8 cellular contexts compared by ENCODE assay signal in genomic region chr3:122515020-122515468, GRCh38. TPM values are rescaled to one million over a fixed set of nuclear protein-coding genes. Genes with fewer than 3 reads are reported as not detected.
DNase-seq lines count a peak whose midpoint lies in the region; TF ChIP-seq lines count a peak whose summit lies in the region.

No MANE protein-coding gene starts in this region.

- H3K27ac ChIP-seq in iPS-18a (ENCODE audit: low read length) (no peak overlapping the region), stomach (peak overlapping the region; percentile 93 to 99 (median 99))

- no peaks in the 10 kb centered on the region for H3K36me3 ChIP-seq in iPS-18a (ENCODE audit: control insufficient read depth, low read depth, low read length)
- no peaks in the 10 kb centered on the region for H3K36me3 ChIP-seq in stomach

- no peak for TF ChIP-seq EP300 in stomach (IDR thresholded peaks at IDR 0.05)

- no peaks in the 10 kb centered on the region for H3K9me3 Mint-ChIP-seq in activated T-helper 1 cell treated with anti-CD3 and anti-CD28 coated beads, Interleukin-12 subunit alpha, Interleukin-12 subunit beta, Interleukin-2, Interleukin-4 antibody, amounts not matched to agents 30 ng/mL and 10 ng/mL and 1 ng/mL, durations not matched to agents 14 hours and 24 hours and 36 hours

- peaks cover 41% of the 10 kb centered on the region for H3K4me1 Mint-ChIP-seq in activated T-helper 1 cell treated with anti-CD3 and anti-CD28 coated beads, Interleukin-12 subunit alpha, Interleukin-12 subunit beta, Interleukin-2, Interleukin-4 antibody, amounts not matched to agents 30 ng/mL and 10 ng/mL and 1 ng/mL, durations not matched to agents 14 hours and 24 hours and 36 hours (ENCODE audit: low read depth)

- H3K27me3 ChIP-seq in iPS-18a (ENCODE audit: control insufficient read depth, insufficient read depth, low read length) (no peaks in the 10 kb centered on the region), stomach (no peaks in the 10 kb centered on the region)

- H3K4me3 Mint-ChIP-seq in activated T-helper 1 cell treated with anti-CD3 and anti-CD28 coated beads, Interleukin-12 subunit alpha, Interleukin-12 subunit beta, Interleukin-2, Interleukin-4 antibody, amounts not matched to agents 30 ng/mL and 10 ng/mL and 1 ng/mL, durations not matched to agents 14 hours and 24 hours and 36 hours, result peak overlapping the region; percentile 90

- TF ChIP-seq CTCF in stomach (IDR thresholded peaks at IDR 0.05), result no peak

- H3K36me3 Mint-ChIP-seq in activated T-helper 1 cell treated with anti-CD3 and anti-CD28 coated beads, Interleukin-12 subunit alpha, Interleukin-12 subunit beta, Interleukin-2, Interleukin-4 antibody, amounts not matched to agents 30 ng/mL and 10 ng/mL and 1 ng/mL, durations not matched to agents 14 hours and 24 hours and 36 hours (ENCODE audit: low read depth), result peaks cover 8% of the 10 kb centered on the region

- WGBS in stomach, 5 donors, result 32 to 39% (median 34%) methylated on average over 19 of the region's 19 CpGs

- peak overlapping the region; percentile 73 for H3K4me3 ChIP-seq in iPS-18a (ENCODE audit: low read length)
- H3K4me3 ChIP-seq in stomach, result peak overlapping the region; percentile 58 to 92 (median 82)

- H3K9me3 ChIP-seq in iPS-18a (ENCODE audit: control insufficient read depth, low read depth, low read length) (no peaks in the 10 kb centered on the region), stomach (no peaks in the 10 kb centered on the region)

- peak overlapping the region; percentile 85 for H3K27ac Mint-ChIP-seq in activated T-helper 1 cell treated with anti-CD3 and anti-CD28 coated beads, Interleukin-12 subunit alpha, Interleukin-12 subunit beta, Interleukin-2, Interleukin-4 antibody, amounts not matched to agents 30 ng/mL and 10 ng/mL and 1 ng/mL, durations not matched to agents 14 hours and 24 hours and 36 hours

- peak overlapping the region; percentile 89 for H3K9ac ChIP-seq in iPS-18a (ENCODE audit: low read length)

- H3K4me1 ChIP-seq in iPS-18a (ENCODE audit: control insufficient read depth, low read depth, low read length) (peaks cover 15% of the 10 kb centered on the region), stomach (peaks cover 19 to 44% (median 38%) of the 10 kb centered on the region in 4 donors)

- DNase-seq in NCI-H2107 treated with DMSO at 0.1 percent for 48 hours (lab: John Stamatoyannopoulos, UW; ENCODE audit: unreplicated experiment) (peak; percentile 49), NCI-H2107 (lab: John Stamatoyannopoulos, UW) (no peak), stomach (no peak), NCI-H1048 (lab: John Stamatoyannopoulos, UW) (no peak), HPDE6-E6E7 (ENCODE audit: extremely low spot score) (no peak)
- no peak for DNase-seq in activated T-helper 1 cell treated with anti-CD3 and anti-CD28 coated beads, Interleukin-12 subunit alpha, Interleukin-12 subunit beta, Interleukin-2, Interleukin-4 antibody, amounts not matched to agents 30 ng/mL and 10 ng/mL and 1 ng/mL, durations not matched to agents 14 hours and 24 hours and 36 hours (ENCODE audit: low spot score)
- DNase-seq in activated CD8-positive, alpha-beta memory T cell treated with anti-CD3 and anti-CD28 coated beads for 24 hours, result no peak

- intact Hi-C loops in activated T-helper 1 cell treated with anti-CD3 and anti-CD28 coated beads, Interleukin-12 subunit alpha, Interleukin-12 subunit beta, Interleukin-2, Interleukin-4 antibody, amounts not matched to agents 30 ng/mL and 10 ng/mL and 1 ng/mL, durations not matched to agents 14 hours and 24 hours and 36 hours (cut with micrococcal nuclease), result loop anchor here (1.0 to 10.0 kb wide), 3 partner anchors 19 to 280 kb away; partner anchors contain the start of genes HSPBAP1 and SLC49A4
- intact Hi-C loops in stomach (cut with DNase I; ENCODE audit: low total_unique reads), result no loop called here

- no peak for TF ChIP-seq POLR2A in stomach (IDR thresholded peaks at IDR 0.05)

- H3K27me3 Mint-ChIP-seq in activated T-helper 1 cell treated with anti-CD3 and anti-CD28 coated beads, Interleukin-12 subunit alpha, Interleukin-12 subunit beta, Interleukin-2, Interleukin-4 antibody, amounts not matched to agents 30 ng/mL and 10 ng/mL and 1 ng/mL, durations not matched to agents 14 hours and 24 hours and 36 hours (ENCODE audit: insufficient read depth), result peaks cover 4% of the 10 kb centered on the region

RNA-seq across cellular contexts. Expression of gene KPNA1, which starts 0.3 kb away (rescaled TPM):
- 81.7 and 88.2 TPM in 2 replicates for total RNA-seq in activated T-helper 1 cell treated with anti-CD3 and anti-CD28 coated beads, Interleukin-12 subunit alpha, Interleukin-12 subunit beta, Interleukin-2, Interleukin-4 antibody, amounts not matched to agents 30 ng/mL and 10 ng/mL and 1 ng/mL, durations not matched to agents 14 hours and 24 hours and 36 hours
- total RNA-seq in stomach, result 10 to 100 TPM; 28.4 to 88.4 (median 52.5) TPM
- polyA plus RNA-seq in stomach, result 10 to 100 TPM in 1 of 3 donors, 1 to 10 TPM in 2; 6.7 to 10.1 (median 8.3) TPM

RNA-seq across cellular contexts. Expression of gene PARP9, which starts 49.1 kb away (rescaled TPM):
- total RNA-seq in activated T-helper 1 cell treated with anti-CD3 and anti-CD28 coated beads, Interleukin-12 subunit alpha, Interleukin-12 subunit beta, Interleukin-2, Interleukin-4 antibody, amounts not matched to agents 30 ng/mL and 10 ng/mL and 1 ng/mL, durations not matched to agents 14 hours and 24 hours and 36 hours, result 45.0 and 47.3 TPM in 2 replicates
- 10 to 100 TPM in 4 of 5 donors, 1 to 10 TPM in 1; 1.4 to 42.6 (median 23.9) TPM for total RNA-seq in stomach
- polyA plus RNA-seq in stomach, result 10 to 100 TPM; 19.5 to 26.5 (median 21.4) TPM

RNA-seq across cellular contexts. Expression of gene DTX3L, which starts 49.1 kb away (rescaled TPM):
- 40.8 and 44.5 TPM in 2 replicates for total RNA-seq in activated T-helper 1 cell treated with anti-CD3 and anti-CD28 coated beads, Interleukin-12 subunit alpha, Interleukin-12 subunit beta, Interleukin-2, Interleukin-4 antibody, amounts not matched to agents 30 ng/mL and 10 ng/mL and 1 ng/mL, durations not matched to agents 14 hours and 24 hours and 36 hours
- total RNA-seq in stomach, result 10 to 100 TPM in 4 of 5 donors, 1 to 10 TPM in 1; 5.8 to 29.0 (median 26.1) TPM
- 10 to 100 TPM in 2 of 3 donors, 1 to 10 TPM in 1; 9.2 to 11.2 (median 10.5) TPM for polyA plus RNA-seq in stomach
